Comparison of ENCODE assay signal across 1 cellular context in genomic region chr12:4604684-4605193, GRCh38.
A peak's percentile ranks its signal among the peaks of the same experiment; 100 is the strongest.
TF ChIP-seq lines count a peak whose summit lies in the region.

No MANE protein-coding gene starts in this region.

TF ChIP-seq in HepG2, 621 proteins besides CTCF, POLR2A, EP300 and RAD21 (continued from another document and continues in another):
- TF ChIP-seq TFDP1 (CRISPR knock-in tag; IDR thresholded peaks at IDR 0.05; ENCODE audit: borderline replicate concordance) (0 out of 2 replicates have a peak, but pooled peaks have one; percentile 36), KLF15 (CRISPR knock-in tag; IDR thresholded peaks at IDR 0.05; ENCODE audit: borderline replicate concordance) (no peak), ARHGAP35 (CRISPR knock-in tag; IDR thresholded peaks at IDR 0.05; ENCODE audit: borderline replicate concordance) (no peak), RBM22 (optimal IDR thresholded peaks at IDR 0.05; ENCODE audit: low read length) (no peak), ZNF326 (CRISPR knock-in tag; IDR thresholded peaks at IDR 0.05; ENCODE audit: borderline replicate concordance) (no peak), ZSCAN22 (CRISPR knock-in tag; IDR thresholded peaks at IDR 0.05) (no peak), ZNF10 (CRISPR knock-in tag; IDR thresholded peaks at IDR 0.05; ENCODE audit: borderline replicate concordance, low read depth) (no peak), ZNF777 (CRISPR knock-in tag; IDR thresholded peaks at IDR 0.05) (peak; percentile 55; the same call in 1 of the 2 replicates), ZBTB8A (CRISPR knock-in tag; IDR thresholded peaks at IDR 0.05; ENCODE audit: borderline replicate concordance, low read depth) (no peak), ZNF317 (CRISPR knock-in tag; IDR thresholded peaks at IDR 0.05) (no peak), NR3C1 (CRISPR knock-in tag; IDR thresholded peaks at IDR 0.05) (no peak), HNF1A (IDR thresholded peaks at IDR 0.05; ENCODE audit: low read depth) (no peak), HNF1A (CRISPR knock-in tag; IDR thresholded peaks at IDR 0.05; ENCODE audit: borderline replicate concordance) (no peak), SOX13 (IDR thresholded peaks at IDR 0.05) (no peak), SOX13 (CRISPR knock-in tag; conservative IDR thresholded peaks at IDR 0.05 in 1 of 2, IDR thresholded peaks at IDR 0.05 in 1 of 2) (0 out of 4 replicates have a peak, but pooled peaks of 1 of the 2 experiments have one; percentile 14), RNF2 (conservative IDR thresholded peaks at IDR 0.05; ENCODE audit: low read depth) (no peak), HNF1B (CRISPR knock-in tag; IDR thresholded peaks at IDR 0.05) (peak; percentile 74), SALL1 (CRISPR knock-in tag; IDR thresholded peaks at IDR 0.05) (peak; percentile 75), NBN (conservative IDR thresholded peaks at IDR 0.05) (no peak), ZFP36L2 (CRISPR knock-in tag; IDR thresholded peaks at IDR 0.05) (no peak), POLR2AphosphoS2 (IDR thresholded peaks at IDR 0.05; ENCODE audit: low read depth, low read length) (no peak), RARA (CRISPR knock-in tag; IDR thresholded peaks at IDR 0.05) (no peak), IKZF1 (IDR thresholded peaks at IDR 0.05) (no peak), GTF2F1 (IDR thresholded peaks at IDR 0.05; ENCODE audit: low read length) (no peak), MIER2 (CRISPR knock-in tag; IDR thresholded peaks at IDR 0.05) (no peak), GABPA (IDR thresholded peaks at IDR 0.05; ENCODE audit: low read depth, low read length) (no peak), GABPA (CRISPR knock-in tag; IDR thresholded peaks at IDR 0.05; ENCODE audit: low read depth) (no peak), RXRA (CRISPR knock-in tag; IDR thresholded peaks at IDR 0.05) (no peak), ZNF280B (CRISPR knock-in tag; IDR thresholded peaks at IDR 0.05; ENCODE audit: borderline replicate concordance) (0 out of 2 replicates have a peak, but pooled peaks have one; percentile 55), ZHX2 (IDR thresholded peaks at IDR 0.05; ENCODE audit: low read depth) (0 out of 2 replicates have a peak, but pooled peaks have one; percentile 18), ZHX2 (CRISPR knock-in tag; IDR thresholded peaks at IDR 0.05; ENCODE audit: borderline replicate concordance) (no peak), SIX1 (CRISPR knock-in tag; IDR thresholded peaks at IDR 0.05; ENCODE audit: borderline replicate concordance) (no peak), HNRNPUL1 (IDR thresholded peaks at IDR 0.05; ENCODE audit: low read depth, low read length) (no peak), ZNF251 (CRISPR knock-in tag; IDR thresholded peaks at IDR 0.05) (no peak), SMAD9 (CRISPR knock-in tag; IDR thresholded peaks at IDR 0.05) (no peak), JUND (CRISPR knock-in tag; IDR thresholded peaks at IDR 0.05) (no peak), KLF16 (CRISPR knock-in tag; IDR thresholded peaks at IDR 0.05) (no peak), ZNF431 (CRISPR knock-in tag; IDR thresholded peaks at IDR 0.05; ENCODE audit: borderline replicate concordance, low read depth) (no peak), SYNCRIP (IDR thresholded peaks at IDR 0.05; ENCODE audit: insufficient read depth, low read depth, low read length) (no peak), FOSL2 (CRISPR knock-in tag; IDR thresholded peaks at IDR 0.05) (no peak), HNF4G (IDR thresholded peaks at IDR 0.05; ENCODE audit: borderline replicate concordance, low read depth, low read length) (no peak), HNF4G (CRISPR knock-in tag; IDR thresholded peaks at IDR 0.05; ENCODE audit: borderline replicate concordance, low read depth) (no peak), PAX8 (CRISPR knock-in tag; IDR thresholded peaks at IDR 0.05; ENCODE audit: borderline replicate concordance) (no peak), ZNF430 (CRISPR knock-in tag; IDR thresholded peaks at IDR 0.05) (no peak), BCL3 (CRISPR knock-in tag; IDR thresholded peaks at IDR 0.05) (no peak), CBFB (CRISPR knock-in tag; IDR thresholded peaks at IDR 0.05) (no peak), SP140L (CRISPR knock-in tag; IDR thresholded peaks at IDR 0.05; ENCODE audit: borderline replicate concordance) (no peak), IRF9 (CRISPR knock-in tag; IDR thresholded peaks at IDR 0.05; ENCODE audit: borderline replicate concordance) (no peak), ZNF709 (CRISPR knock-in tag; IDR thresholded peaks at IDR 0.05) (no peak)
- TF ChIP-seq, protein P1, sequence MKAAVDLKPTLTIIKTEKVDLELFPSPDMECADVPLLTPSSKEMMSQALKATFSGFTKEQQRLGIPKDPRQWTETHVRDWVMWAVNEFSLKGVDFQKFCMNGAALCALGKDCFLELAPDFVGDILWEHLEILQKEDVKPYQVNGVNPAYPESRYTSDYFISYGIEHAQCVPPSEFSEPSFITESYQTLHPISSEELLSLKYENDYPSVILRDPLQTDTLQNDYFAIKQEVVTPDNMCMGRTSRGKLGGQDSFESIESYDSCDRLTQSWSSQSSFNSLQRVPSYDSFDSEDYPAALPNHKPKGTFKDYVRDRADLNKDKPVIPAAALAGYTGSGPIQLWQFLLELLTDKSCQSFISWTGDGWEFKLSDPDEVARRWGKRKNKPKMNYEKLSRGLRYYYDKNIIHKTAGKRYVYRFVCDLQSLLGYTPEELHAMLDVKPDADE (CRISPR knock-in tag; IDR thresholded peaks at IDR 0.05) = no peak
- TF ChIP-seq, protein P2, sequence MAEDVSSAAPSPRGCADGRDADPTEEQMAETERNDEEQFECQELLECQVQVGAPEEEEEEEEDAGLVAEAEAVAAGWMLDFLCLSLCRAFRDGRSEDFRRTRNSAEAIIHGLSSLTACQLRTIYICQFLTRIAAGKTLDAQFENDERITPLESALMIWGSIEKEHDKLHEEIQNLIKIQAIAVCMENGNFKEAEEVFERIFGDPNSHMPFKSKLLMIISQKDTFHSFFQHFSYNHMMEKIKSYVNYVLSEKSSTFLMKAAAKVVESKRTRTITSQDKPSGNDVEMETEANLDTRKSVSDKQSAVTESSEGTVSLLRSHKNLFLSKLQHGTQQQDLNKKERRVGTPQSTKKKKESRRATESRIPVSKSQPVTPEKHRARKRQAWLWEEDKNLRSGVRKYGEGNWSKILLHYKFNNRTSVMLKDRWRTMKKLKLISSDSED (CRISPR knock-in tag; IDR thresholded peaks at IDR 0.05) = no peak
